In genomic region chr3:156350786-156351185, GRCh38 we compare ENCODE assay signal across 19 cellular contexts.
DNase-seq lines count a peak whose midpoint lies in the region; ATAC-seq, FAIRE-seq and TF ChIP-seq lines count a peak whose summit lies in the region.
"Had no signal": no experiment of that assay in that cellular context is flagged by ENCODE, and none has a peak within 500 bp of the region (broad histone marks: within the 10 kb centered on the region; RNA-seq: fewer than 3 reads in every experiment).

No MANE protein-coding gene starts in this region.

- H3K4me3 ChIP-seq in DND-41 (ENCODE audit: low read depth in 1 of 2, low read length in 2 of 2) = no peak overlapping the region
- no peak overlapping the region for H3K4me3 ChIP-seq in Jurkat, Clone E6-1 (ENCODE audit: low read length)
- H3K4me3 ChIP-seq in H1 (ENCODE audit: extremely low read depth in 1 of 4, insufficient read depth in 2 of 4, low read depth in 3 of 4, low read length in 4 of 4) = no peak overlapping the region
- H3K4me3 ChIP-seq: A549, GM23248 had no signal

- H4K91ac ChIP-seq in H1 (replicated peaks; ENCODE audit: insufficient read length, low read length) = no peak overlapping the region

- H2BK15ac ChIP-seq in H1 (ENCODE audit: low read length) = no peak overlapping the region

- no peak overlapping the region for H3K23ac ChIP-seq in H1 (ENCODE audit: insufficient read length)

- H2BK120ac ChIP-seq in H1 (replicated peaks; ENCODE audit: low read depth, low read length) = no peak overlapping the region

- TF ChIP-seq CTCF in DND-41 (IDR thresholded peaks at IDR 0.05; ENCODE audit: borderline replicate concordance, extremely low read depth, low read length, poor library complexity, severe bottlenecking) (no peak), H1 (IDR thresholded peaks at IDR 0.05; ENCODE audit: control extremely low read depth in 1 of 3, insufficient read depth in 1 of 3, low read depth in 1 of 3, low read length in 3 of 3) (no peak)

- H2AK5ac ChIP-seq in H1 (ENCODE audit: low read depth, low read length) = no peak overlapping the region

- H3K56ac ChIP-seq in H1 (replicated peaks; ENCODE audit: insufficient read length, low read depth, low read length) = no peak overlapping the region

- H3K79me1 ChIP-seq in H1 (ENCODE audit: low read depth, low read length) = no peaks in the 10 kb centered on the region

- H4K5ac ChIP-seq in H1 (ENCODE audit: insufficient read length, low read depth, low read length) = no peak overlapping the region

- H3K79me2 ChIP-seq in DND-41 (ENCODE audit: insufficient read depth, low read length) (no peaks in the 10 kb centered on the region), H1 (ENCODE audit: control insufficient read depth in 1 of 2, insufficient read depth in 2 of 2, low read length in 2 of 2) (no peaks in the 10 kb centered on the region)

- H3K27me3 ChIP-seq in DND-41 (ENCODE audit: insufficient read depth, low read length, poor library complexity) = peaks cover 5% of the 10 kb centered on the region
- H3K27me3 ChIP-seq in H1 (replicated peaks in 1 of 4; ENCODE audit: control insufficient read depth in 3 of 4, extremely low read depth in 1 of 4, insufficient read depth in 3 of 4, low read length in 3 of 4) = no peaks in the 10 kb centered on the region

- no peak overlapping the region for H3K18ac ChIP-seq in H1 (ENCODE audit: extremely low read depth, low read length)

- no peaks in the 10 kb centered on the region for H3K9me3 ChIP-seq in DND-41 (ENCODE audit: insufficient read depth, low read length, severe bottlenecking)
- no peaks in the 10 kb centered on the region for H3K9me3 ChIP-seq in H1 (ENCODE audit: insufficient read depth in 2 of 2, low read depth in 1 of 2, low read length in 1 of 2)
- H3K9me3 ChIP-seq: A549 had no signal

- CTCF ChIA-PET in H1 (lab: Charles Lee; ENCODE audit: partially characterized antibody) = interaction anchor here (0.6 to 2.1 kb wide), 2 partner anchors 26 to 1396 kb away, joined by 4 to 6 read pairs; no protein-coding TSS in a partner anchor

- no peak overlapping the region for H3K4me2 ChIP-seq in DND-41 (ENCODE audit: insufficient read depth, low read length)
- no peak overlapping the region for H3K4me2 ChIP-seq in H1 (ENCODE audit: insufficient read depth in 1 of 2, low read depth in 2 of 2, low read length in 2 of 2)
- H3K4me2 ChIP-seq: A549 had no signal

- H3K27ac ChIP-seq in DND-41 (ENCODE audit: low read length) = no peak overlapping the region
- H3K27ac ChIP-seq in H1 (ENCODE audit: low read depth, low read length) = no peak overlapping the region
- H3K27ac ChIP-seq: A549, GM23248 had no signal

- H4K8ac ChIP-seq in H1 (ENCODE audit: extremely low read depth, insufficient read depth, low read length) = no peak overlapping the region

- H2AFZ ChIP-seq in DND-41 (ENCODE audit: low read depth, low read length) (no peak overlapping the region), H1 (ENCODE audit: low read length) (peak overlapping the region; percentile 73; the same call in 1 of the 2 replicates)
- H2AFZ ChIP-seq: GM23248 had no signal

- no peak for DNase-seq in DND-41
- peak; percentile 10 for DNase-seq in Jurkat, Clone E6-1 (ENCODE audit: low read depth, low spot score)
- no peak for DNase-seq in H1 (ENCODE audit: low read depth in 1 of 2, low spot score in 2 of 2)
- DNase-seq in lung microvascular endothelial cell (ENCODE audit: low read depth in 2 of 2) = peak; percentile 41 to 68
- no peak for DNase-seq in activated CD4-positive, alpha-beta T cell treated with anti-CD3 and anti-CD28 coated beads for 1 hour
- DNase-seq in stimulated activated naive CD4-positive, alpha-beta T cell (lab: John Stamatoyannopoulos, UW) = no peak
- no peak for DNase-seq in NCI-H2171 treated with DMSO at 0.1 percent for 48 hours (lab: John Stamatoyannopoulos, UW)
- DNase-seq in DMS79 (lab: John Stamatoyannopoulos, UW) = no peak
- DNase-seq: CD4-positive, CD25-positive, alpha-beta regulatory T cell; DMS 273 treated with DMSO at 0.1 percent for 48 hours; EL; GM23248; HCEC 1CT; HFFc6; IMR-90; KG1 had no signal

- no peak for FAIRE-seq in H1 (lab: Jason Lieb, UNC)
- FAIRE-seq: A549, G401.6, GM12891 had no signal

- no peaks in the 10 kb centered on the region; the same call in 1 of the 2 replicates for H4K20me1 ChIP-seq in DND-41 (ENCODE audit: insufficient read depth, low read length)
- no peaks in the 10 kb centered on the region for H4K20me1 ChIP-seq in H1 (replicated peaks in 1 of 2; ENCODE audit: control insufficient read depth in 1 of 2, insufficient read depth in 2 of 2, low read length in 2 of 2)

- 89% methylated on average over 4 of the region's 4 CpGs; no CpG with 5 or more reads in 1 of the 2 experiments for WGBS in H1 (ENCODE audit: extremely low coverage in 1 of 2, insufficient coverage in 1 of 2, insufficient read length in 1 of 2, insufficient replicate concordance in 2 of 2, low coverage in 1 of 2, low lambda C conversion rate in 2 of 2, missing lambda C conversion rate in 1 of 2), 2 experiments

- H3K23me2 ChIP-seq in H1 (ENCODE audit: low read depth, low read length) = no peaks in the 10 kb centered on the region

- no peak overlapping the region for H3K4ac ChIP-seq in H1 (replicated peaks; ENCODE audit: insufficient read length, low read depth, low read length)

- H3K4me1 ChIP-seq in DND-41 (ENCODE audit: insufficient read depth, low read length) = no peaks in the 10 kb centered on the region
- H3K4me1 ChIP-seq in H1 (replicated peaks in 1 of 4; ENCODE audit: control insufficient read depth in 3 of 4, insufficient read depth in 4 of 4, low read length in 3 of 4) = no peaks in the 10 kb centered on the region
- H3K4me1 ChIP-seq: A549 had no signal

- TF ChIP-seq RAD21 in H1 (IDR thresholded peaks at IDR 0.05 in 1 of 2, conservative IDR thresholded peaks at IDR 0.05 in 1 of 2; ENCODE audit: low read depth in 2 of 2, low read length in 2 of 2) = no peak

- TF ChIP-seq POLR2A in H1 (IDR thresholded peaks at IDR 0.05; ENCODE audit: control extremely low read depth in 1 of 2, low read depth in 2 of 2, low read length in 2 of 2) = no peak

- no peak overlapping the region for H2BK5ac ChIP-seq in H1 (ENCODE audit: low read depth, low read length)

- H2BK12ac ChIP-seq in H1 (ENCODE audit: low read depth, low read length) = no peak overlapping the region

- H3K9ac ChIP-seq in DND-41 (ENCODE audit: low read depth, low read length) (no peak overlapping the region), H1 (replicated peaks in 1 of 4; ENCODE audit: extremely low read depth in 1 of 4, low read depth in 3 of 4, low read length in 3 of 4) (no peak overlapping the region; a peak in 1 of 7 replicates)
- H3K9ac ChIP-seq: GM23248 had no signal

- ATAC-seq in DND-41 (ENCODE audit: insufficient read depth, low read depth) = peak; percentile 19; the same call in 1 of the 3 replicates
- ATAC-seq: A549 had no signal

- H2BK20ac ChIP-seq in H1 (ENCODE audit: low read length) = no peak overlapping the region

- no peak for TF ChIP-seq EP300 in H1 (IDR thresholded peaks at IDR 0.05; ENCODE audit: borderline replicate concordance in 1 of 2, low read depth in 2 of 2, low read length in 2 of 2)

- H3K36me3 ChIP-seq in DND-41 (ENCODE audit: insufficient read depth, low read length) (no peaks in the 10 kb centered on the region), H1 (ENCODE audit: control insufficient read depth in 2 of 4, insufficient read depth in 4 of 4, low read length in 3 of 4) (no peaks in the 10 kb centered on the region)

- H3K14ac ChIP-seq in H1 (ENCODE audit: insufficient read length) = no peak overlapping the region

- POLR2A ChIA-PET in H1 (lab: Charles Lee; ENCODE audit: partially characterized antibody) = no interaction called here

TF ChIP-seq in H1, 55 proteins besides CTCF, POLR2A, EP300 and RAD21:
- TF ChIP-seq NANOG (IDR thresholded peaks at IDR 0.05; ENCODE audit: insufficient read depth, low read depth, low read length, poor library complexity, severe bottlenecking) (no peak), KDM4A (IDR thresholded peaks at IDR 0.05; ENCODE audit: low read depth, low read length, severe bottlenecking) (no peak), EGR1 (IDR thresholded peaks at IDR 0.05; ENCODE audit: borderline replicate concordance, low read depth, low read length) (no peak), SRF (IDR thresholded peaks at IDR 0.05; ENCODE audit: low read depth, low read length) (no peak), CTBP2 (IDR thresholded peaks at IDR 0.05; ENCODE audit: borderline replicate concordance, insufficient read depth, insufficient read length, low read length) (no peak), FOSL1 (IDR thresholded peaks at IDR 0.05; ENCODE audit: insufficient read depth, low read depth, low read length) (no peak), ATF3 (IDR thresholded peaks at IDR 0.05; ENCODE audit: insufficient read depth, low read depth, low read length) (no peak), CHD2 (IDR thresholded peaks at IDR 0.05; ENCODE audit: low read length) (no peak), TCF12 (IDR thresholded peaks at IDR 0.05; ENCODE audit: low read depth, low read length) (no peak), CHD1 (IDR thresholded peaks at IDR 0.05; ENCODE audit: low read depth, low read length) (no peak), POU5F1 (IDR thresholded peaks at IDR 0.05; ENCODE audit: low read depth, low read length) (no peak), CEBPB (IDR thresholded peaks at IDR 0.05; ENCODE audit: low read depth, low read length) (no peak), CBX5 (IDR thresholded peaks at IDR 0.05; ENCODE audit: low read depth, low read length) (no peak)
- TF ChIP-seq, protein P1, sequence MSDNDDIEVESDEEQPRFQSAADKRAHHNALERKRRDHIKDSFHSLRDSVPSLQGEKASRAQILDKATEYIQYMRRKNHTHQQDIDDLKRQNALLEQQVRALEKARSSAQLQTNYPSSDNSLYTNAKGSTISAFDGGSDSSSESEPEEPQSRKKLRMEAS (IDR thresholded peaks at IDR 0.05) = no peak

Comparison
In these comparisons a context has a peak if more than half of its experiments do, and no peak if none do; other contexts are left out.
1. DNase-seq: peak in Jurkat, Clone E6-1 (single experiment) and lung microvascular endothelial cell (2 of 2); none in DND-41 (single experiment), H1 (0 of 2), activated CD4-positive, alpha-beta T cell treated with anti-CD3 and anti-CD28 coated beads for 1 hour (single experiment), stimulated activated naive CD4-positive, alpha-beta T cell (0 of 6), NCI-H2171 treated with DMSO at 0.1 percent for 48 hours (single experiment) and DMS79 (single experiment).